8 cellular contexts compared by ENCODE assay signal in genomic region chr17:6651483-6652452, GRCh38. TPM values are rescaled to one million over a fixed set of nuclear protein-coding genes. Genes with fewer than 3 reads are reported as not detected.
DNase-seq lines count a peak whose midpoint lies in the region; ATAC-seq, FAIRE-seq and TF ChIP-seq lines count a peak whose summit lies in the region.

TSS of gene C17orf100 (plus strand) at chr17:6651762. CDS start at chr17:6651914, 152 bp downstream.
TSS of gene MED31 (minus strand) at chr17:6651605. CDS start at chr17:6651528, 77 bp downstream.

- TF ChIP-seq CTCF in WI38 (IDR thresholded peaks at IDR 0.05; ENCODE audit: low read depth, low read length) = no peak
- no peak for TF ChIP-seq CTCF in bronchial epithelial cell (IDR thresholded peaks at IDR 0.05; ENCODE audit: insufficient read depth, low read length, severe bottlenecking)

- H3K27ac ChIP-seq in ACC112 (ENCODE audit: low read depth, low read length) (peak within 1 kb of the TSS; percentile 97), small intestine (ENCODE audit: low read depth in 1 of 2, low read length in 1 of 2) (peak within 1 kb of the TSS; percentile 89 to 90)

- H3K27me3 ChIP-seq in ACC112 (ENCODE audit: insufficient read depth, low read length) (peaks cover 12% of the 10 kb centered on the region; the same call in 1 of the 2 replicates), bronchial epithelial cell (ENCODE audit: control insufficient read depth, insufficient read depth, low read length) (no peaks in the 10 kb centered on the region), small intestine (ENCODE audit: control insufficient read depth in 2 of 2, insufficient read depth in 2 of 2, low read length in 2 of 2) (no peaks in the 10 kb centered on the region)

- no peaks in the 10 kb centered on the region for H3K9me3 ChIP-seq in small intestine (ENCODE audit: control insufficient read depth, low read depth)

- H3K36me3 ChIP-seq in ACC112 (ENCODE audit: insufficient read depth, low read length) (no peaks in the 10 kb centered on the region), bronchial epithelial cell (ENCODE audit: control insufficient read depth, insufficient read depth, low read length) (no peaks in the 10 kb centered on the region), small intestine (ENCODE audit: control insufficient read depth in 2 of 2, insufficient read depth in 2 of 2, low read length in 2 of 2) (no peaks in the 10 kb centered on the region)

- H3K4me1 ChIP-seq in ACC112 (ENCODE audit: control insufficient read depth, insufficient read depth, low read length, unreplicated experiment) = peaks cover 24% of the 10 kb centered on the region
- H3K4me1 ChIP-seq in small intestine (ENCODE audit: control insufficient read depth in 2 of 2, insufficient read depth in 1 of 2, low read depth in 1 of 2, low read length in 1 of 2) = peaks cover 0 to 6% of the 10 kb centered on the region in 2 donors

- H3K79me2 ChIP-seq in ACC112 (ENCODE audit: control insufficient read depth, insufficient read depth, low read length, unreplicated experiment) = peaks cover 55% of the 10 kb centered on the region

- FAIRE-seq in bronchial epithelial cell (lab: Jason Lieb, UNC) (no peak), small intestine (lab: Jason Lieb, UNC) (no peak)

- peak within 1 kb of the TSS; percentile 97 for H2AFZ ChIP-seq in ACC112 (ENCODE audit: low read length, unreplicated experiment)

- WGBS in small intestine, 3 donors = 2 to 4% (median 4%) methylated on average over 59 to 79 of the region's 79 CpGs

- ATAC-seq in GM18873 (IDR thresholded peaks at IDR 0.05; ENCODE audit: low FRiP score, unreplicated experiment) (peak; percentile 57), HG03135 (IDR thresholded peaks at IDR 0.05; ENCODE audit: unreplicated experiment) (peak; percentile 80)

- H3K4me3 ChIP-seq in ACC112 (ENCODE audit: low read depth, low read length) (peak within 1 kb of the TSS; percentile 96), WI38 (ENCODE audit: low read depth, low read length) (peak within 1 kb of the TSS; percentile 88), bronchial epithelial cell (ENCODE audit: low read depth, low read length) (peak within 1 kb of the TSS; percentile 72), small intestine (ENCODE audit: low read depth in 1 of 2, low read length in 2 of 2) (peak within 1 kb of the TSS; percentile 73 to 86)

- DNase-seq in NCI-H2227 (lab: John Stamatoyannopoulos, UW; ENCODE audit: unreplicated experiment) = peak; percentile 92
- peak; percentile 80 for DNase-seq in bronchial epithelial cell (ENCODE audit: low read depth)
- DNase-seq in iPS-NIHi7 (ENCODE audit: extremely low spot score) = peak; percentile 95
- DNase-seq in small intestine = peak; percentile 95

RNA-seq across cellular contexts. Expression of gene C17orf100, which starts in this region (rescaled TPM):
- 0.13 and 0.53 TPM in 2 replicates for total RNA-seq in bronchial epithelial cell
- 1 to 10 TPM; 2.6 to 4.7 (median 4.3) TPM for polyA plus RNA-seq in small intestine

RNA-seq across cellular contexts. Expression of gene MED31, which starts in this region (rescaled TPM):
- 11.1 and 11.6 TPM in 2 replicates for total RNA-seq in bronchial epithelial cell
- polyA plus RNA-seq in small intestine = 10 to 100 TPM in 1 of 3 donors, 1 to 10 TPM in 2; 7.6 to 13.1 (median 7.6) TPM

Comparison
In these comparisons a context has a peak if more than half of its experiments do, and no peak if none do; other contexts are left out.
1. Peak in every context shown above with its lines: DNase-seq, ATAC-seq, H3K4me3 ChIP-seq and H3K27ac ChIP-seq.